ENCODE assay signal across 22 cellular contexts in genomic region chr1:220462756-220463155, GRCh38.
DNase-seq lines count a peak whose midpoint lies in the region; ATAC-seq, FAIRE-seq and TF ChIP-seq lines count a peak whose summit lies in the region.
"Had no signal": no experiment of that assay in that cellular context is flagged by ENCODE, and none has a peak within 500 bp of the region (broad histone marks: within the 10 kb centered on the region; RNA-seq: fewer than 3 reads in every experiment).

No MANE protein-coding gene starts in this region.

- H3K9me2 ChIP-seq in SK-N-SH: no peaks in the 10 kb centered on the region

- peaks cover 6% of the 10 kb centered on the region for H3K27me3 Mint-ChIP-seq in activated T-cell treated with anti-CD3 and anti-CD28 coated beads, Interleukin-2, amount 50 U/mL, for 4 hours (ENCODE audit: low read depth)

- H3K79me2 ChIP-seq in SK-N-SH (ENCODE audit: insufficient read depth): no peaks in the 10 kb centered on the region
- H3K79me2 ChIP-seq: parathyroid adenoma had no signal

- no peak overlapping the region for H3K4me3 ChIP-seq in Jurkat, Clone E6-1 (ENCODE audit: low read length)
- no peak overlapping the region for H3K4me3 ChIP-seq in SK-N-SH (ENCODE audit: low read depth in 2 of 2, low read length in 1 of 2)
- H3K4me3 ChIP-seq: GM12878, spleen had no signal

- H3K36me3 Mint-ChIP-seq in activated T-cell treated with anti-CD3 and anti-CD28 coated beads, Interleukin-2, amount 50 U/mL, for 4 hours (ENCODE audit: insufficient read depth): no peaks in the 10 kb centered on the region
- H3K36me3 Mint-ChIP-seq: IgD-negative memory B cell had no signal

- 42% methylated on average over 5 of the region's 12 CpGs for WGBS in SK-N-SH (ENCODE audit: low lambda C conversion rate)

- H3K27ac ChIP-seq in SK-N-SH (ENCODE audit: low read depth in 2 of 2, low read length in 1 of 2): no peak overlapping the region
- H3K27ac ChIP-seq: parathyroid adenoma, spleen had no signal

- CTCF ChIA-PET in SK-N-SH (lab: Yijun Ruan, JAX): interaction anchor here (0.7 to 2.2 kb wide), 4 partner anchors 8 to 247 kb away, joined by 3 to 10 read pairs (median 5); no protein-coding TSS in a partner anchor

- DNase-seq in COLO668 (lab: John Stamatoyannopoulos, UW; ENCODE audit: unreplicated experiment): peak; percentile 64
- peak; percentile 4 for DNase-seq in Jurkat, Clone E6-1 (ENCODE audit: low read depth, low spot score)
- peak; percentile 40 for DNase-seq in SK-N-SH
- peak; percentile 45 for DNase-seq in left kidney (ENCODE audit: low read depth, low spot score)
- no peak for DNase-seq in activated T-cell treated with anti-CD3 and anti-CD28 coated beads, Interleukin-2, amount 50 U/mL, for 4 hours
- no peak for DNase-seq in HTR-8/SVneo (ENCODE audit: insufficient read length, low spot score)
- DNase-seq in stimulated activated CD4-positive, alpha-beta T cell treated with anti-CD3 and anti-CD28 coated beads, Interleukin-4, amount 100 ng/mL, for 4 hours: no peak
- DNase-seq in GM19240 (ENCODE audit: insufficient read length, low spot score): no peak
- DNase-seq: activated CD4-positive, alpha-beta T cell treated with anti-CD3 and anti-CD28 coated beads, Interleukin-2, amount 50 U/mL, for 48 hours; amniotic stem cell; cerebellar nuclear complex; NCI-H1105; NCI-H446 treated with DMSO at 0.1 percent for 48 hours; spleen; stimulated activated naive CD8-positive, alpha-beta T cell treated with anti-CD3 and anti-CD28 coated beads, Interleukin-15, Interleukin-2, amounts not matched to agents 100 U/mL and 50 U/mL, for 24 hours; T-helper 9 cell had no signal

- no peak for TF ChIP-seq CTCF in SK-N-SH (IDR thresholded peaks at IDR 0.05)

- H4K20me1 ChIP-seq in SK-N-SH (ENCODE audit: insufficient read depth): no peaks in the 10 kb centered on the region

- H3K9me3 Mint-ChIP-seq in activated T-cell treated with anti-CD3 and anti-CD28 coated beads, Interleukin-2, amount 50 U/mL, for 4 hours: no peaks in the 10 kb centered on the region
- H3K9me3 Mint-ChIP-seq: activated T-helper 17 cell treated with anti-CD3 and anti-CD28 coated beads, Interleukin-2, amount 50 U/mL, for 72 hours had no signal

- no peaks in the 10 kb centered on the region for H3F3A ChIP-seq in SK-N-SH (replicated peaks; ENCODE audit: insufficient read depth)

- no peaks in the 10 kb centered on the region; a peak in 1 of 4 replicates for H3K4me1 ChIP-seq in SK-N-SH (ENCODE audit: control insufficient read depth in 1 of 2, insufficient read depth in 2 of 2, low read depth in 1 of 2, low read length in 1 of 2)
- H3K4me1 ChIP-seq: parathyroid adenoma, spleen had no signal

- H3K9me3 ChIP-seq in SK-N-SH: no peaks in the 10 kb centered on the region

- no peak for FAIRE-seq in HTR-8/SVneo (lab: Jason Lieb, UNC)
- FAIRE-seq: endothelial cell of umbilical vein, GM12878, keratinocyte had no signal

- no peaks in the 10 kb centered on the region for H3K36me3 ChIP-seq in SK-N-SH (replicated peaks in 1 of 2; ENCODE audit: control insufficient read depth in 1 of 2, insufficient read depth in 2 of 2, low read length in 1 of 2)
- H3K36me3 ChIP-seq: spleen had no signal

- no peak for TF ChIP-seq RAD21 in SK-N-SH (IDR thresholded peaks at IDR 0.05; ENCODE audit: low read length)

- no peak for ATAC-seq in activated T-cell treated with anti-CD3 and anti-CD28 coated beads, Interleukin-2, amount 50 U/mL, for 4 hours
- ATAC-seq: activated T-helper 17 cell treated with anti-CD3 and anti-CD28 coated beads, Interleukin-2, amount 50 U/mL, for 72 hours; GM12878; stimulated activated naive CD8-positive, alpha-beta T cell treated with anti-CD3 and anti-CD28 coated beads, Interleukin-15, Interleukin-2, amounts not matched to agents 100 U/mL and 50 U/mL, for 24 hours had no signal

- POLR2A ChIA-PET in SK-N-SH (lab: Yijun Ruan, JAX): no interaction called here

- no peak overlapping the region for H3K4me3 Mint-ChIP-seq in activated T-cell treated with anti-CD3 and anti-CD28 coated beads, Interleukin-2, amount 50 U/mL, for 4 hours
- H3K4me3 Mint-ChIP-seq: activated T-helper 17 cell treated with anti-CD3 and anti-CD28 coated beads, Interleukin-2, amount 50 U/mL, for 72 hours; IgD-negative memory B cell had no signal

- no peak overlapping the region for H3K9ac ChIP-seq in SK-N-SH
- H3K9ac ChIP-seq: parathyroid adenoma had no signal

- TF ChIP-seq EP300 in SK-N-SH (IDR thresholded peaks at IDR 0.05; ENCODE audit: borderline replicate concordance in 1 of 2, low read depth in 1 of 2, low read length in 1 of 2): no peak

- H3K4me1 Mint-ChIP-seq in activated T-cell treated with anti-CD3 and anti-CD28 coated beads, Interleukin-2, amount 50 U/mL, for 4 hours (ENCODE audit: low read depth): no peaks in the 10 kb centered on the region
- H3K4me1 Mint-ChIP-seq: activated T-helper 17 cell treated with anti-CD3 and anti-CD28 coated beads, Interleukin-2, amount 50 U/mL, for 72 hours; IgD-negative memory B cell had no signal

- no peak overlapping the region for H3K4me2 ChIP-seq in SK-N-SH

- no peaks in the 10 kb centered on the region for H3K27me3 ChIP-seq in SK-N-SH (ENCODE audit: insufficient read depth)

- H2AFZ ChIP-seq in SK-N-SH (ENCODE audit: low read depth): no peak overlapping the region
- H2AFZ ChIP-seq: parathyroid adenoma had no signal

TF ChIP-seq in SK-N-SH, 30 proteins besides CTCF, POLR2A, EP300 and RAD21:
- TF ChIP-seq ZBTB33 (IDR thresholded peaks at IDR 0.05; ENCODE audit: borderline replicate concordance, low read depth) (no peak), MXI1 (IDR thresholded peaks at IDR 0.05; ENCODE audit: low read depth, low read length) (no peak), RXRA (IDR thresholded peaks at IDR 0.05; ENCODE audit: borderline replicate concordance, low read depth) (no peak), CHD2 (IDR thresholded peaks at IDR 0.05; ENCODE audit: low read length, partially characterized antibody) (no peak), FOSL2 (IDR thresholded peaks at IDR 0.05; ENCODE audit: borderline replicate concordance, low read depth) (no peak), NFIC (IDR thresholded peaks at IDR 0.05; ENCODE audit: borderline replicate concordance) (no peak), RFX5 (IDR thresholded peaks at IDR 0.05; ENCODE audit: low read length) (no peak), USF2 (IDR thresholded peaks at IDR 0.05; ENCODE audit: borderline replicate concordance, low read depth, low read length) (no peak), YY1 (IDR thresholded peaks at IDR 0.05; ENCODE audit: low read depth) (no peak), SIN3A (IDR thresholded peaks at IDR 0.05; ENCODE audit: borderline replicate concordance, low read depth, low read length) (no peak), ELF1 (IDR thresholded peaks at IDR 0.05) (no peak)
TF ChIP-seq in SK-N-SH: peak in this region for 0.

Comparison
In these comparisons a context has a peak if more than half of its experiments do, and no peak if none do; other contexts are left out.
1. DNase-seq: peak in COLO668 (single experiment), Jurkat, Clone E6-1 (single experiment), SK-N-SH (single experiment) and left kidney (single experiment); none in activated T-cell treated with anti-CD3 and anti-CD28 coated beads, Interleukin-2, amount 50 U/mL, for 4 hours (single experiment), HTR-8/SVneo (single experiment), stimulated activated CD4-positive, alpha-beta T cell treated with anti-CD3 and anti-CD28 coated beads, Interleukin-4, amount 100 ng/mL, for 4 hours (0 of 2) and GM19240 (single experiment).